In the genomic region with DNA sequence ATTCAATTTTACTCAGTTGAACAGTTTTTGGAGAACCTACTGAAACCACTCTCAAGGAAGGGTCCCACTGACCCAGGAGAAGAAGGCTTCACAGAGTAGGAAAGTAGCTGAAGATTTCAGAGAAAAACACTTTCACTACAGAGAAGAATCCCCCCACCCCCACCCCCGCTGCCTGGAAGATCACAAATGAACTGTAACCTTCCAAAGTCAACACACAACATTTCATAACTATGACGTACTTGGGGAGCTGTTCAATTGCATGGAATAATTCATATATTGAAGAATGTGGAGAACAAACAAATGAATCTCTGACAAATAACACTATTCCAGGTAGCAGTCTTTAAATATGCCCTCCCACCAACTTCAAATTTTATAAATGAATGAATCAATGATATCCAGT, we compare ENCODE assay signal across 29 cellular contexts.
"Had no signal": no experiment of that assay in that cellular context is flagged by ENCODE, and none has a peak within 500 bp of the region (broad histone marks: within the 10 kb centered on the region; RNA-seq: fewer than 3 reads in every experiment).

No MANE protein-coding gene starts in this region.

- H3K36me3 ChIP-seq: SJCRH30 had no signal

- H3K4me1 ChIP-seq: SJCRH30 had no signal

- H3K9ac ChIP-seq: KMS-11 had no signal

- ATAC-seq: activated CD8-positive, alpha-beta memory T cell treated with anti-CD3 and anti-CD28 coated beads, Interleukin-2, amount 10 ng/mL, durations not matched to agents 7 days and 5 days; activated naive CD8-positive, alpha-beta T cell treated with anti-CD3 and anti-CD28 coated beads, Interleukin-2, amount 50 U/mL, for 24 hours; Panc1 had no signal

- H3K27me3 ChIP-seq: SJCRH30 had no signal

- H3K9me3 ChIP-seq: SJCRH30 had no signal

- H3K4me3 ChIP-seq: SJCRH30, SK-N-MC had no signal

- DNase-seq: activated CD4-positive, alpha-beta memory T cell treated with anti-CD3 and anti-CD28 coated beads, Interleukin-2, amount 10 ng/mL, durations not matched to agents 7 days and 5 days; activated CD4-positive, alpha-beta T cell treated with anti-CD3 and anti-CD28 coated beads for 1 hour; activated CD4-positive, alpha-beta T cell treated with anti-CD3 and anti-CD28 coated beads for 48 hours; activated CD4-positive, CD25-positive, alpha-beta regulatory T cell; activated CD8-positive, alpha-beta memory T cell treated with anti-CD3 and anti-CD28 coated beads for 24 hours; activated CD8-positive, alpha-beta memory T cell treated with anti-CD3 and anti-CD28 coated beads, Interleukin-2, amount 10 ng/mL, durations not matched to agents 7 days and 5 days; activated CD8-positive, alpha-beta memory T cell treated with anti-CD3 and anti-CD28 coated beads, Interleukin-2, amount 50 U/mL, for 48 hours; activated effector memory CD4-positive, alpha-beta T cell treated with Interleukin-2 at 50 U/mL for 16 hours; activated naive CD4-positive, alpha-beta T cell treated with anti-CD3 and anti-CD28 coated beads, Interleukin-2, amount 10 ng/mL, durations not matched to agents 7 days and 5 days; activated naive CD8-positive, alpha-beta T cell treated with anti-CD3 and anti-CD28 coated beads, Interleukin-2, amount 50 U/mL, for 24 hours; activated T-cell treated with anti-CD3 and anti-CD28 coated beads, Interleukin-2, amount 50 U/mL, for 48 hours; anterior cingulate cortex; NCI-H1105; NCI-H1436 treated with DMSO at 0.1 percent for 48 hours; NCI-H187; NCI-H2029 treated with DMSO at 0.1 percent for 48 hours; NCI-H2107; NCI-H2171; NCI-H510A; NCI-H526; NCI-H748 treated with DMSO at 0.1 percent for 48 hours; OCI-M1; SHP77; SJCRH30; T1000; WERI-Rb-1 had no signal

- H3K27ac ChIP-seq: KMS-11, SJCRH30, SK-N-MC, WERI-Rb-1 had no signal
